In the genomic region with DNA sequence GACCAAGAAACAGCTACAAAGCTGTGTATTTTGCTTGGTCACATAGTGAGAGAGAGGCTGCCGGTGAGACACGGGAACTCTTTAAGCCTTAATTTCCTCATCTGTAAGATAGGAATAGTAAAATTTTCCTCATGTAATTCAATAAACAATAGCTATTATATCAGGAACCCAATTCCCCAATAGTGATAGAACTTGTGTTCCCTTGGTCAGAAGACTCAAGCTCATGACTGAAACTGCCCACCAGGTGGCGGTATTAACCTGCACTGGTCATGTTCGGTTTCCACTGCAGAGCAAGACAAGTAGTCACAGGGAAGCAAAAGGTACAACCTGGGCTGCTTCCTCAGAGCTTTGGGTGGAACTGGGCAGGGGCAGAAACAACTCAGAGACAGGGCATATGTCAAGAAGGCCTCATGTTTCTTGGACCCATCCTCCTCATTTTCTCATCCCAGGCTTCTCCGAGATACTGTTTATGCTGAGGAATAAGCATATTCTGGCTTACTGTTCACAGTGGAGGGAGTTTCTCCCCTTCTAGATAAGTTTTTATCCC, we compare ENCODE assay signal across 8 cellular contexts. TPM values are rescaled to one million over a fixed set of nuclear protein-coding genes. Genes with fewer than 3 reads are reported as not detected.
DNase-seq lines count a peak whose midpoint lies in the region; ATAC-seq and TF ChIP-seq lines count a peak whose summit lies in the region.

No MANE protein-coding gene starts in this region.

- DNase-seq in MG63, result peak; percentile 55
- DNase-seq in RKO (ENCODE audit: low spot score), result peak; percentile 85
- peak; percentile 92 for DNase-seq in activated T-cell treated with anti-CD3 and anti-CD28 coated beads, Interleukin-2, amount 50 U/mL, for 4 hours
- DNase-seq in fibroblast of mammary gland (ENCODE audit: low read depth), result peak; percentile 88
- peak; percentile 93 for DNase-seq in stomach

- TF ChIP-seq CTCF in GM12801 (IDR thresholded peaks at IDR 0.05; ENCODE audit: extremely low read depth, insufficient read length) (peak; percentile 74), fibroblast of mammary gland (conservative IDR thresholded peaks at IDR 0.05; ENCODE audit: control insufficient read depth, insufficient read depth, low read depth, low read length) (peak; percentile 95), neural cell (IDR thresholded peaks at IDR 0.05; ENCODE audit: poor library complexity, severe bottlenecking) (peak; percentile 93), stomach (IDR thresholded peaks at IDR 0.05) (peak in 5 of 7 experiments; percentile 82 to 95 (median 89))

- TF ChIP-seq RAD21 in neural cell (conservative IDR thresholded peaks at IDR 0.05), result peak; percentile 94

- H3K9ac ChIP-seq in neural cell (ENCODE audit: low read length), result no peak overlapping the region

- no peaks in the 10 kb centered on the region for H3F3A ChIP-seq in neural cell (ENCODE audit: insufficient read depth, low read length, poor library complexity, severe bottlenecking)

- peak; percentile 38 to 51 for ATAC-seq in activated T-cell treated with anti-CD3 and anti-CD28 coated beads, Interleukin-2, amount 50 U/mL, for 4 hours
- ATAC-seq in GM19351 (IDR thresholded peaks at IDR 0.05; ENCODE audit: unreplicated experiment), result no peak

- H2AFZ ChIP-seq in neural cell (ENCODE audit: low read depth, low read length), result no peak overlapping the region

- no peaks in the 10 kb centered on the region for H3K27me3 ChIP-seq in MG63
- H3K27me3 ChIP-seq in neural cell (ENCODE audit: insufficient read depth, low read depth, low read length), result peaks cover 16% of the 10 kb centered on the region
- H3K27me3 ChIP-seq in stomach, result peaks cover 0 to 11% (median 6%) of the 10 kb centered on the region in 3 donors

- 19 to 25% (median 22%) methylated on average over 5 of the region's 5 CpGs for WGBS in stomach, 5 donors

- no peak for TF ChIP-seq POLR2A in stomach (IDR thresholded peaks at IDR 0.05)

- TF ChIP-seq EP300 in neural cell (conservative IDR thresholded peaks at IDR 0.05; ENCODE audit: poor library complexity, severe bottlenecking) (no peak), stomach (IDR thresholded peaks at IDR 0.05) (no peak)

- no peak overlapping the region for H3K4me3 Mint-ChIP-seq in activated T-cell treated with anti-CD3 and anti-CD28 coated beads, Interleukin-2, amount 50 U/mL, for 4 hours

- H3K9me2 ChIP-seq in neural cell (ENCODE audit: insufficient read depth, low read length), result no peaks in the 10 kb centered on the region

- peaks cover 7% of the 10 kb centered on the region for H3K79me2 ChIP-seq in neural cell (replicated peaks; ENCODE audit: insufficient read depth, low read length)

- H3K9me3 ChIP-seq in MG63 (no peaks in the 10 kb centered on the region), neural cell (ENCODE audit: low read length) (no peaks in the 10 kb centered on the region), stomach (no peaks in the 10 kb centered on the region)

- H3K27ac ChIP-seq in neural cell (ENCODE audit: low read length), result no peak overlapping the region
- no peak overlapping the region for H3K27ac ChIP-seq in stomach

- peaks cover 2% of the 10 kb centered on the region for H3K4me1 Mint-ChIP-seq in activated T-cell treated with anti-CD3 and anti-CD28 coated beads, Interleukin-2, amount 50 U/mL, for 4 hours (ENCODE audit: low read depth)

- no peak overlapping the region for H3K4me3 ChIP-seq in MG63
- no peak overlapping the region for H3K4me3 ChIP-seq in fibroblast of mammary gland (ENCODE audit: control insufficient read depth, low read depth, low read length)
- H3K4me3 ChIP-seq in neural cell (ENCODE audit: low read length), result no peak overlapping the region
- no peak overlapping the region for H3K4me3 ChIP-seq in stomach

- H3K4me2 ChIP-seq in neural cell (ENCODE audit: low read length), result no peak overlapping the region

- peaks cover 3% of the 10 kb centered on the region for H3K36me3 Mint-ChIP-seq in activated T-cell treated with anti-CD3 and anti-CD28 coated beads, Interleukin-2, amount 50 U/mL, for 4 hours (ENCODE audit: insufficient read depth)

- H3K36me3 ChIP-seq in MG63, result no peaks in the 10 kb centered on the region
- H3K36me3 ChIP-seq in neural cell (ENCODE audit: insufficient read depth, low read length), result no peaks in the 10 kb centered on the region
- peaks cover 0 to 33% (median 21%) of the 10 kb centered on the region in 4 donors for H3K36me3 ChIP-seq in stomach

- intact Hi-C loops in stomach (cut with DNase I; ENCODE audit: low total_unique reads), result loop anchor here (2.0 kb wide), 1 partner anchor 72 kb away; no protein-coding TSS in a partner anchor

- no peaks in the 10 kb centered on the region for H3K27me3 Mint-ChIP-seq in activated T-cell treated with anti-CD3 and anti-CD28 coated beads, Interleukin-2, amount 50 U/mL, for 4 hours (ENCODE audit: low read depth)

- H3K9me3 Mint-ChIP-seq in activated T-cell treated with anti-CD3 and anti-CD28 coated beads, Interleukin-2, amount 50 U/mL, for 4 hours, result no peaks in the 10 kb centered on the region

- peaks cover 0 to 23% (median 18%) of the 10 kb centered on the region in 4 donors for H3K4me1 ChIP-seq in stomach

- H4K20me1 ChIP-seq in neural cell (ENCODE audit: insufficient read depth), result no peaks in the 10 kb centered on the region

TF ChIP-seq in neural cell, 6 proteins besides CTCF, POLR2A, EP300 and RAD21:
- no peak for TF ChIP-seq EZH2 (IDR thresholded peaks at IDR 0.05; ENCODE audit: borderline replicate concordance, insufficient read depth, low read length, poor library complexity, severe bottlenecking)
- TF ChIP-seq MXI1 (conservative IDR thresholded peaks at IDR 0.05; ENCODE audit: poor library complexity, severe bottlenecking), result peak; percentile 21
- no peak for TF ChIP-seq TAF1 (IDR thresholded peaks at IDR 0.05; ENCODE audit: low read depth)
- TF ChIP-seq SMC3 (conservative IDR thresholded peaks at IDR 0.05; ENCODE audit: poor library complexity), result peak; percentile 96

RNA-seq across cellular contexts. Expression of a gene that starts 4.2 kb away (rescaled TPM):
- total RNA-seq in MG63 (2014; rRNA removed; shearing (Covaris generic); ENCODE audit: low replicate concordance), result 60.8 and 69.6 TPM in 2 replicates
- 1 to 10 TPM; 2.0 to 3.8 (median 2.6) TPM for total RNA-seq in activated T-cell treated with anti-CD3 and anti-CD28 coated beads, Interleukin-2, amount 50 U/mL, for 4 hours
- polyA plus RNA-seq in neural cell, result 0.52 and 1.9 TPM in 2 replicates
- polyA minus RNA-seq in neural cell, result 1.5 and 1.9 TPM in 2 replicates
- 10 to 100 TPM in 3 of 5 donors, 1 to 10 TPM in 1, not detected in 1; 3.1 to 13.3 (median 10.7) TPM for total RNA-seq in stomach
- polyA plus RNA-seq in stomach, result 1 to 10 TPM; 1.5 to 6.9 (median 6.6) TPM

RNA-seq across cellular contexts. Expression of a gene that starts 23.4 kb away (rescaled TPM):
- total RNA-seq in MG63 (2014; rRNA removed; shearing (Covaris generic); ENCODE audit: low replicate concordance), result 3.7 and 12.3 TPM in 2 replicates
- 1 to 10 TPM; 3.6 to 5.4 (median 5.1) TPM for total RNA-seq in activated T-cell treated with anti-CD3 and anti-CD28 coated beads, Interleukin-2, amount 50 U/mL, for 4 hours
- polyA plus RNA-seq in neural cell (4.7 and 7.1 TPM in 2 replicates), stomach (1 to 10 TPM; 6.8 to 8.6 (median 7.2) TPM)
- polyA minus RNA-seq in neural cell, result 3.9 and 4.1 TPM in 2 replicates
- total RNA-seq in stomach, result 10 to 100 TPM in 3 of 5 donors, 1 to 10 TPM in 1, not detected in 1; 5.0 to 29.1 (median 20.6) TPM

RNA-seq across cellular contexts. Expression of a gene that starts 29.7 kb away (rescaled TPM):
- total RNA-seq in MG63 (2014; rRNA removed; shearing (Covaris generic); ENCODE audit: low replicate concordance), result 41.3 and 76.1 TPM in 2 replicates
- total RNA-seq in activated T-cell treated with anti-CD3 and anti-CD28 coated beads, Interleukin-2, amount 50 U/mL, for 4 hours, result 10 to 100 TPM; 28.8 to 39.7 (median 38.5) TPM
- 3.2 and 12.1 TPM in 2 replicates for polyA plus RNA-seq in neural cell
- 4.6 and 7.3 TPM in 2 replicates for polyA minus RNA-seq in neural cell
- 100 to 1,000 TPM in 1 of 5 donors, 10 to 100 TPM in 4; 38.5 to 121 (median 76.8) TPM for total RNA-seq in stomach
- 10 to 100 TPM; 28.1 to 38.8 (median 37.0) TPM for polyA plus RNA-seq in stomach

RNA-seq across cellular contexts. Expression of a gene that starts 48.1 kb away (rescaled TPM):
- total RNA-seq in MG63 (2014; rRNA removed; shearing (Covaris generic); ENCODE audit: low replicate concordance), result 170 and 273 TPM in 2 replicates
- total RNA-seq in activated T-cell treated with anti-CD3 and anti-CD28 coated beads, Interleukin-2, amount 50 U/mL, for 4 hours, result 100 to 1,000 TPM; 220 to 231 (median 227) TPM
- polyA plus RNA-seq in neural cell (147 and 168 TPM in 2 replicates), stomach (100 to 1,000 TPM in 1 of 3 donors, 10 to 100 TPM in 2; 96.4 to 147 (median 98.6) TPM)
- 118 and 123 TPM in 2 replicates for polyA minus RNA-seq in neural cell
- 100 to 1,000 TPM in 1 of 5 donors, 10 to 100 TPM in 4; 34.4 to 139 (median 54.6) TPM for total RNA-seq in stomach

RNA-seq across cellular contexts. Expression of a gene that starts 55.4 kb away (rescaled TPM):
- total RNA-seq in MG63 (2014; rRNA removed; shearing (Covaris generic); ENCODE audit: low replicate concordance), result not detected in 2 replicates
- total RNA-seq in activated T-cell treated with anti-CD3 and anti-CD28 coated beads, Interleukin-2, amount 50 U/mL, for 4 hours, result not detected
- polyA plus RNA-seq in neural cell (not detected in 2 replicates), stomach (not detected)
- polyA minus RNA-seq in neural cell, result not detected in 2 replicates
- not detected for total RNA-seq in stomach
